31 cellular contexts compared by ENCODE assay signal in the genomic region with DNA sequence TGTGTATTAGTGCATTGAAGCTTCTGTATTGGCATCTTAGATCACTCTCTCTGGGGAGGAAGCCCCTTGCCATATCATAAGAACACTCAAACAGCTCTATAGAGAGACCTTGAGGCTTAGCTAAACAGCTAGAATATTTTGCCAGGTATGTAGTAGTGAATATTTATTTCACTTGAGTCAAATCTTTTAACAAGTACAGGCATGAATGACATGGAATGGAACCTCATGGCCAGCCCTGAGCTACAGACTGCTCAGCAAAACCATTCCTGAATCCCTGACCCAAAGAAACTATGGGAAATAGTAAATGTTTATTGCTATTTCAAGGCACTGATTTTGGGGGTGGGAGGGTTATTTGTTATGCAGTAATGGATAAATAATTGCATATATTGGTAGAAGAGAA.
"Had no signal": no experiment of that assay in that cellular context is flagged by ENCODE, and none has a peak within 500 bp of the region (broad histone marks: within the 10 kb centered on the region; RNA-seq: fewer than 3 reads in every experiment).

No MANE protein-coding gene starts in this region.

- H3K9me3 ChIP-seq: adrenal gland, ascending aorta, gastrocnemius medialis, heart left ventricle had no signal

- H3K4me1 Mint-ChIP-seq: activated CD4-positive, alpha-beta T cell treated with anti-CD3 and anti-CD28 coated beads for 36 hours; activated CD4-positive, alpha-beta T cell treated with anti-CD3 and anti-CD28 coated beads, Interleukin-2, amount 10 ng/mL, durations not matched to agents 24 days and 14 days; activated CD8-positive, alpha-beta memory T cell treated with anti-CD3 and anti-CD28 coated beads, Interleukin-2, amount 10 ng/mL, durations not matched to agents 7 days and 5 days; activated naive CD4-positive, alpha-beta T cell treated with anti-CD3 and anti-CD28 coated beads, Interleukin-2, amount 50 U/mL, for 24 hours; activated naive CD8-positive, alpha-beta T cell treated with anti-CD3 and anti-CD28 coated beads for 36 hours; activated naive CD8-positive, alpha-beta T cell treated with anti-CD3 and anti-CD28 coated beads, Interleukin-2, amount 50 U/mL, for 24 hours; brain had no signal

- H3K36me3 ChIP-seq: adrenal gland, ascending aorta, gastrocnemius medialis, heart left ventricle had no signal

- H3K36me3 Mint-ChIP-seq: activated CD4-positive, alpha-beta memory T cell treated with anti-CD3 and anti-CD28 coated beads for 36 hours; activated CD8-positive, alpha-beta memory T cell treated with anti-CD3 and anti-CD28 coated beads, Interleukin-2, amount 10 ng/mL, durations not matched to agents 7 days and 5 days; activated naive CD4-positive, alpha-beta T cell treated with anti-CD3 and anti-CD28 coated beads, Interleukin-2, amount 50 U/mL, for 24 hours; activated naive CD8-positive, alpha-beta T cell treated with anti-CD3 and anti-CD28 coated beads for 36 hours; brain had no signal

- H3K27ac ChIP-seq: adrenal gland, ascending aorta, epithelial cell of prostate, gastrocnemius medialis had no signal

- DNase-seq: activated CD4-positive, alpha-beta memory T cell treated with anti-CD3 and anti-CD28 coated beads for 36 hours; activated CD4-positive, alpha-beta T cell treated with anti-CD3 and anti-CD28 coated beads for 36 hours; activated CD4-positive, alpha-beta T cell treated with anti-CD3 and anti-CD28 coated beads, Interleukin-2, amount 10 ng/mL, durations not matched to agents 24 days and 14 days; activated CD4-positive, CD25-positive, alpha-beta regulatory T cell; activated CD4-positive, CD25-positive, alpha-beta regulatory T cell treated with anti-CD3 and anti-CD28 coated beads, Interleukin-2, amount 50 U/mL, for 72 hours; activated CD8-positive, alpha-beta memory T cell treated with anti-CD3 and anti-CD28 coated beads, Interleukin-2, amount 10 ng/mL, durations not matched to agents 7 days and 5 days; activated CD8-positive, alpha-beta memory T cell treated with anti-CD3 and anti-CD28 coated beads, Interleukin-2, amount 50 U/mL, for 4 hours; activated CD8-positive, alpha-beta T cell treated with anti-CD3 and anti-CD28 coated beads, Interleukin-2, amount 10 ng/mL, durations not matched to agents 7 days and 5 days; activated effector memory CD4-positive, alpha-beta T cell treated with anti-CD3 and anti-CD28 coated beads, Interleukin-2, amount 50 U/mL, for 16 hours; activated naive CD4-positive, alpha-beta T cell treated with anti-CD3 and anti-CD28 coated beads for 36 hours; activated naive CD8-positive, alpha-beta T cell treated with anti-CD3 and anti-CD28 coated beads for 36 hours; activated naive CD8-positive, alpha-beta T cell treated with anti-CD3 and anti-CD28 coated beads, Interleukin-2, amount 50 U/mL, for 24 hours; activated T-cell treated with anti-CD3 and anti-CD28 coated beads, Interleukin-2, amount 50 U/mL, for 1 hour; activated T-cell treated with anti-CD3 and anti-CD28 coated beads, Interleukin-2, amount 50 U/mL, for 48 hours; adrenal gland; caudate nucleus; cortex of kidney; dermis blood vessel endothelial cell; effector CD4-positive, alpha-beta T cell; effector memory CD8-positive, alpha-beta T cell; foreskin fibroblast; gastrocnemius medialis; glutamatergic neuron; heart left ventricle; T-helper 2 cell had no signal

- H3K4me3 ChIP-seq: adrenal gland, ascending aorta, gastrocnemius medialis, heart left ventricle had no signal

- ATAC-seq: activated CD4-positive, alpha-beta T cell treated with anti-CD3 and anti-CD28 coated beads for 36 hours; activated CD8-positive, alpha-beta memory T cell treated with anti-CD3 and anti-CD28 coated beads, Interleukin-2, amount 10 ng/mL, durations not matched to agents 7 days and 5 days; activated CD8-positive, alpha-beta T cell treated with anti-CD3 and anti-CD28 coated beads, Interleukin-2, amount 10 ng/mL, durations not matched to agents 7 days and 5 days; activated naive CD8-positive, alpha-beta T cell treated with anti-CD3 and anti-CD28 coated beads, Interleukin-2, amount 50 U/mL, for 24 hours; effector memory CD8-positive, alpha-beta T cell; gastrocnemius medialis; heart left ventricle had no signal

- H3K27ac Mint-ChIP-seq: activated CD4-positive, alpha-beta memory T cell treated with anti-CD3 and anti-CD28 coated beads for 36 hours; activated CD4-positive, alpha-beta T cell treated with anti-CD3 and anti-CD28 coated beads for 36 hours; activated CD4-positive, alpha-beta T cell treated with anti-CD3 and anti-CD28 coated beads, Interleukin-2, amount 10 ng/mL, durations not matched to agents 24 days and 14 days; activated CD8-positive, alpha-beta memory T cell treated with anti-CD3 and anti-CD28 coated beads, Interleukin-2, amount 10 ng/mL, durations not matched to agents 7 days and 5 days; activated CD8-positive, alpha-beta T cell treated with anti-CD3 and anti-CD28 coated beads, Interleukin-2, amount 10 ng/mL, durations not matched to agents 7 days and 5 days; activated naive CD4-positive, alpha-beta T cell treated with anti-CD3 and anti-CD28 coated beads for 36 hours; activated naive CD4-positive, alpha-beta T cell treated with anti-CD3 and anti-CD28 coated beads, Interleukin-2, amount 50 U/mL, for 24 hours; activated naive CD8-positive, alpha-beta T cell treated with anti-CD3 and anti-CD28 coated beads for 36 hours; activated naive CD8-positive, alpha-beta T cell treated with anti-CD3 and anti-CD28 coated beads, Interleukin-2, amount 50 U/mL, for 24 hours; activated T-helper 1 cell treated with anti-CD3 and anti-CD28 coated beads, Interleukin-12 subunit alpha, Interleukin-12 subunit beta, Interleukin-2, Interleukin-4 antibody, amounts not matched to agents 30 ng/mL and 10 ng/mL and 1 ng/mL, durations not matched to agents 14 hours and 24 hours and 36 hours; activated T-helper 2 cell treated with anti-CD3 and anti-CD28 coated beads, Interferon-gamma antibody, Interleukin-2, Interleukin-4, amounts not matched to agents 10 μg/mL and 5 μg/mL and 100 μg/mL, durations not matched to agents 14 hours and 24 hours and 36 hours; effector memory CD8-positive, alpha-beta T cell had no signal

- H3K27me3 Mint-ChIP-seq: activated CD4-positive, alpha-beta memory T cell treated with anti-CD3 and anti-CD28 coated beads for 36 hours; activated CD4-positive, alpha-beta T cell treated with anti-CD3 and anti-CD28 coated beads for 36 hours; activated CD4-positive, alpha-beta T cell treated with anti-CD3 and anti-CD28 coated beads, Interleukin-2, amount 10 ng/mL, durations not matched to agents 24 days and 14 days; activated CD8-positive, alpha-beta memory T cell treated with anti-CD3 and anti-CD28 coated beads, Interleukin-2, amount 10 ng/mL, durations not matched to agents 7 days and 5 days; activated naive CD8-positive, alpha-beta T cell treated with anti-CD3 and anti-CD28 coated beads for 36 hours; activated naive CD8-positive, alpha-beta T cell treated with anti-CD3 and anti-CD28 coated beads, Interleukin-2, amount 50 U/mL, for 24 hours; effector memory CD8-positive, alpha-beta T cell had no signal

- H3K4me1 ChIP-seq: adrenal gland, ascending aorta, gastrocnemius medialis had no signal

- H3K27me3 ChIP-seq: adrenal gland, ascending aorta, gastrocnemius medialis, heart left ventricle had no signal

- H3K9me3 Mint-ChIP-seq: activated CD4-positive, alpha-beta memory T cell treated with anti-CD3 and anti-CD28 coated beads for 36 hours; activated CD4-positive, alpha-beta T cell treated with anti-CD3 and anti-CD28 coated beads, Interleukin-2, amount 10 ng/mL, durations not matched to agents 24 days and 14 days; activated naive CD4-positive, alpha-beta T cell treated with anti-CD3 and anti-CD28 coated beads for 36 hours; activated naive CD4-positive, alpha-beta T cell treated with anti-CD3 and anti-CD28 coated beads, Interleukin-2, amount 50 U/mL, for 24 hours; activated naive CD8-positive, alpha-beta T cell treated with anti-CD3 and anti-CD28 coated beads, Interleukin-2, amount 50 U/mL, for 24 hours; activated T-helper 1 cell treated with anti-CD3 and anti-CD28 coated beads, Interleukin-12 subunit alpha, Interleukin-12 subunit beta, Interleukin-2, Interleukin-4 antibody, amounts not matched to agents 30 ng/mL and 10 ng/mL and 1 ng/mL, durations not matched to agents 14 hours and 24 hours and 36 hours; activated T-helper 2 cell treated with anti-CD3 and anti-CD28 coated beads, Interferon-gamma antibody, Interleukin-2, Interleukin-4, amounts not matched to agents 10 μg/mL and 5 μg/mL and 100 μg/mL, durations not matched to agents 14 hours and 24 hours and 36 hours had no signal

- H3K4me3 Mint-ChIP-seq: activated CD4-positive, alpha-beta memory T cell treated with anti-CD3 and anti-CD28 coated beads for 36 hours; activated CD4-positive, alpha-beta T cell treated with anti-CD3 and anti-CD28 coated beads for 36 hours; activated CD4-positive, alpha-beta T cell treated with anti-CD3 and anti-CD28 coated beads, Interleukin-2, amount 10 ng/mL, durations not matched to agents 24 days and 14 days; activated CD8-positive, alpha-beta memory T cell treated with anti-CD3 and anti-CD28 coated beads, Interleukin-2, amount 10 ng/mL, durations not matched to agents 7 days and 5 days; activated CD8-positive, alpha-beta T cell treated with anti-CD3 and anti-CD28 coated beads, Interleukin-2, amount 10 ng/mL, durations not matched to agents 7 days and 5 days; activated naive CD4-positive, alpha-beta T cell treated with anti-CD3 and anti-CD28 coated beads for 36 hours; activated naive CD4-positive, alpha-beta T cell treated with anti-CD3 and anti-CD28 coated beads, Interleukin-2, amount 50 U/mL, for 24 hours; activated naive CD8-positive, alpha-beta T cell treated with anti-CD3 and anti-CD28 coated beads for 36 hours; activated naive CD8-positive, alpha-beta T cell treated with anti-CD3 and anti-CD28 coated beads, Interleukin-2, amount 50 U/mL, for 24 hours; activated T-helper 1 cell treated with anti-CD3 and anti-CD28 coated beads, Interleukin-12 subunit alpha, Interleukin-12 subunit beta, Interleukin-2, Interleukin-4 antibody, amounts not matched to agents 30 ng/mL and 10 ng/mL and 1 ng/mL, durations not matched to agents 14 hours and 24 hours and 36 hours; brain; effector memory CD8-positive, alpha-beta T cell had no signal
